Comparison of ENCODE assay signal across 30 cellular contexts in genomic region chr6:156391379-156391777, GRCh38.
"Had no signal": no experiment of that assay in that cellular context is flagged by ENCODE, and none has a peak within 500 bp of the region (broad histone marks: within the 10 kb centered on the region; RNA-seq: fewer than 3 reads in every experiment).

No MANE protein-coding gene starts in this region.

- ATAC-seq: activated CD4-positive, alpha-beta T cell treated with anti-CD3 and anti-CD28 coated beads for 36 hours; effector memory CD8-positive, alpha-beta T cell; esophagus mucosa; left lung; natural killer cell treated with Interleukin-12 subunit alpha and Interleukin-12 subunit beta and Interleukin-15 and Interleukin-18, amount 100 ng/mL, for 72 hours; psoas muscle; upper lobe of right lung had no signal

- H3K36me3 Mint-ChIP-seq: activated naive CD8-positive, alpha-beta T cell treated with anti-CD3 and anti-CD28 coated beads, Interleukin-2, amount 10 ng/mL, durations not matched to agents 7 days and 5 days had no signal

- H3K27ac Mint-ChIP-seq: activated CD4-positive, alpha-beta T cell treated with anti-CD3 and anti-CD28 coated beads for 36 hours; activated naive CD8-positive, alpha-beta T cell treated with anti-CD3 and anti-CD28 coated beads, Interleukin-2, amount 10 ng/mL, durations not matched to agents 7 days and 5 days; activated T-cell treated with anti-CD3 and anti-CD28 coated beads, Interleukin-2, amount 50 U/mL, for 24 hours; activated T-helper 2 cell treated with anti-CD3 and anti-CD28 coated beads, Interferon-gamma antibody, Interleukin-2, Interleukin-4, amounts not matched to agents 10 μg/mL and 5 μg/mL and 100 μg/mL, durations not matched to agents 14 hours and 24 hours and 36 hours; effector memory CD8-positive, alpha-beta T cell; natural killer cell treated with Interleukin-12 subunit alpha and Interleukin-12 subunit beta and Interleukin-15 and Interleukin-18, amount 100 ng/mL, for 72 hours had no signal

- H3K27me3 ChIP-seq: breast epithelium, hepatocyte, ovary, right atrium auricular region, upper lobe of right lung had no signal

- H3K36me3 ChIP-seq: breast epithelium, left lung, neutrophil, ovary, right atrium auricular region, upper lobe of right lung had no signal

- H3K27ac ChIP-seq: breast epithelium, hepatocyte, left lung, neutrophil, ovary, psoas muscle, right atrium auricular region, upper lobe of right lung had no signal

- H3K9me3 Mint-ChIP-seq: activated B cell treated with CpG ODN at 0.5 μM for 24 hours; activated naive CD8-positive, alpha-beta T cell treated with anti-CD3 and anti-CD28 coated beads, Interleukin-2, amount 10 ng/mL, durations not matched to agents 7 days and 5 days; activated T-cell treated with anti-CD3 and anti-CD28 coated beads, Interleukin-2, amount 50 U/mL, for 24 hours; activated T-helper 2 cell treated with anti-CD3 and anti-CD28 coated beads, Interferon-gamma antibody, Interleukin-2, Interleukin-4, amounts not matched to agents 10 μg/mL and 5 μg/mL and 100 μg/mL, durations not matched to agents 14 hours and 24 hours and 36 hours; central memory CD8-positive, alpha-beta T cell; effector memory CD8-positive, alpha-beta T cell; natural killer cell treated with Interleukin-12 subunit alpha and Interleukin-12 subunit beta and Interleukin-15 and Interleukin-18, amount 100 ng/mL, for 72 hours had no signal

- DNase-seq: activated B cell treated with CpG ODN at 0.5 μM for 24 hours; activated CD4-positive, alpha-beta T cell treated with anti-CD3 and anti-CD28 coated beads for 36 hours; activated CD4-positive, alpha-beta T cell treated with anti-CD3 and anti-CD28 coated beads, Interleukin-2, amount 50 U/mL, for 4 hours; activated CD8-positive, alpha-beta memory T cell treated with anti-CD3 and anti-CD28 coated beads for 24 hours; activated CD8-positive, alpha-beta memory T cell treated with anti-CD3 and anti-CD28 coated beads, Interleukin-2, amount 50 U/mL, for 4 hours; activated naive CD4-positive, alpha-beta T cell; activated naive CD8-positive, alpha-beta T cell treated with anti-CD3 and anti-CD28 coated beads, Interleukin-2, amount 10 ng/mL, durations not matched to agents 7 days and 5 days; activated T-cell treated with anti-CD3 and anti-CD28 coated beads, Interleukin-2, amount 50 U/mL, for 24 hours; amniotic stem cell; effector memory CD8-positive, alpha-beta T cell; glutamatergic neuron; kidney glomerular epithelial cell; left lung; ovary; psoas muscle; stimulated activated CD4-positive, alpha-beta T cell treated with anti-CD3 and anti-CD28 coated beads, Interleukin-4, amount 100 ng/mL, for 24 hours; stimulated activated naive CD4-positive, alpha-beta T cell treated with Interleukin-2 at 50 U/mL for 16 hours; T1000; upper lobe of right lung had no signal

- H3K4me1 ChIP-seq: breast epithelium, left lung, psoas muscle, right atrium auricular region, upper lobe of right lung had no signal

- FAIRE-seq: colon, endothelial cell of umbilical vein, frontal cortex had no signal

- H3K27me3 Mint-ChIP-seq: activated B cell treated with CpG ODN at 0.5 μM for 24 hours had no signal

- H3K4me3 ChIP-seq: breast epithelium, hepatocyte, left lung, ovary, psoas muscle, right atrium auricular region, upper lobe of right lung had no signal

- H3K9me3 ChIP-seq: breast epithelium, left lung, neutrophil, ovary, psoas muscle, right atrium auricular region, upper lobe of right lung had no signal

- H3K4me3 Mint-ChIP-seq: activated CD4-positive, alpha-beta T cell treated with anti-CD3 and anti-CD28 coated beads for 36 hours; activated naive CD8-positive, alpha-beta T cell treated with anti-CD3 and anti-CD28 coated beads, Interleukin-2, amount 10 ng/mL, durations not matched to agents 7 days and 5 days; activated T-cell treated with anti-CD3 and anti-CD28 coated beads, Interleukin-2, amount 50 U/mL, for 24 hours; central memory CD8-positive, alpha-beta T cell; effector memory CD8-positive, alpha-beta T cell; natural killer cell treated with Interleukin-12 subunit alpha and Interleukin-12 subunit beta and Interleukin-15 and Interleukin-18, amount 100 ng/mL, for 72 hours had no signal
